Comparison of ENCODE assay signal across 8 cellular contexts in the genomic region with DNA sequence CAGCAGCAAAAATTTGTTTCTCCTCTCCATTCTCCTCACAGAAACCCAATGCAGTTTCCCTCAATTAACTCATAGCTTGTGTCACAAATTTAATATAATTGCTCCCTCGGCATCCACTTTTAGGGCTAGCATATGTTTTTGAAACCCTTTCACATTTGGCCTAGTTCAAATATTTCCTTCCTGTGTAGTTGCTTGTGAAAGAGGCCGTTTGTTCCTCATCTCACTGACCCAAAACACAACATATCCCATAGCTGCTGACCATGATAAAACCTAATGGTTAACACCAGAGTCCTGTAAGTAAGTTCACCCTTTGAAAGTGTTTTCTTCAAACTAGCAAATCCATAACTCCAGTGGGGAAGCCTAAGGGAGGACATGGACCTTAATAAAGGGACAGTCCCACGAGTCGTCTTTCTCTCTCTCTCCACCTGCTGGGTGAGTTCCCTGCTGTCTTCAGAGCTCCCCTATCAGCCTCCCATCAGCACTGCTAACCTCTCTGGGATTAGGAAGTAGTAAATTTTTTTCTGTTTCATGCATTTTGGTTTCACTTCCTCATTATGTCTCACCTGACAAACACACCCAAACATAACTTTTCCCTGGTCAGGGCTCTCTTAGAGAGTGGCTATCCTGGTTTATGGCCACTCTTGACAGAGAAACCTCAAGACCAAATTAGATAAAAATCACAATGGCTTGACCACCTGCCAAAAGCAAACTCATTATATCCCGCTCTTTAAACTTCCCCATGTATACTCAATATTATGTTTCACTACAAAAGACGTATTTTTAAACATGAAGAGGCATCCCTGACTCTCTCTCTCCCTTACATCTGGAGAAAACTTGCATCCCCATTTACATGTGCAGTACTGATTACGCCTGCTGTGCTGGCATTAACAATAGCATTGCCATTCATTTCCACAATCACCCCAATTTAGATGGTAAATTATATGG.
DNase-seq lines count a peak whose midpoint lies in the region; ATAC-seq and TF ChIP-seq lines count a peak whose summit lies in the region.

No MANE protein-coding gene starts in this region.

- no peaks in the 10 kb centered on the region for H3K9me3 Mint-ChIP-seq in dendritic cell treated with granulocyte-macrophage colony-stimulating factor and Interleukin-4, amounts not matched to agents 40 ng/mL and 50 ng/mL, for 4 days

- H3K36me3 Mint-ChIP-seq in dendritic cell treated with granulocyte-macrophage colony-stimulating factor and Interleukin-4, amounts not matched to agents 40 ng/mL and 50 ng/mL, for 4 days (ENCODE audit: low read depth): peaks cover 51% of the 10 kb centered on the region

- H3K27me3 Mint-ChIP-seq in dendritic cell treated with granulocyte-macrophage colony-stimulating factor and Interleukin-4, amounts not matched to agents 40 ng/mL and 50 ng/mL, for 4 days: no peaks in the 10 kb centered on the region

- H3K36me3 ChIP-seq in GM06990 (ENCODE audit: control insufficient read depth, insufficient read depth, low read length): no peaks in the 10 kb centered on the region; the same call in 1 of the 2 replicates
- H3K36me3 ChIP-seq in KMS-11 (ENCODE audit: insufficient read depth): no peaks in the 10 kb centered on the region

- peak overlapping the region; percentile 30 for H3K27ac Mint-ChIP-seq in dendritic cell treated with granulocyte-macrophage colony-stimulating factor and Interleukin-4, amounts not matched to agents 40 ng/mL and 50 ng/mL, for 4 days

- peaks cover 27% of the 10 kb centered on the region for H3K4me1 Mint-ChIP-seq in dendritic cell treated with granulocyte-macrophage colony-stimulating factor and Interleukin-4, amounts not matched to agents 40 ng/mL and 50 ng/mL, for 4 days (ENCODE audit: low read depth)

- H3K4me2 ChIP-seq in KMS-11: peak overlapping the region; percentile 3; the same call in 1 of the 2 replicates

- intact Hi-C loops in dendritic cell treated with granulocyte-macrophage colony-stimulating factor and Interleukin-4, amounts not matched to agents 40 ng/mL and 50 ng/mL, for 4 days (cut with micrococcal nuclease): no loop called here

- no peak overlapping the region for H3K4me3 ChIP-seq in GM06990 (replicated peaks; ENCODE audit: low read depth, low read length)
- H3K4me3 ChIP-seq in KMS-11 (IDR thresholded peaks at IDR 0.05; ENCODE audit: insufficient read depth, low read depth, low read length): no peak overlapping the region

- ATAC-seq in GM21447 (IDR thresholded peaks at IDR 0.05; ENCODE audit: unreplicated experiment) (peak; percentile 84), HG03045 (IDR thresholded peaks at IDR 0.05; ENCODE audit: unreplicated experiment) (no peak), HG03442 (IDR thresholded peaks at IDR 0.05; ENCODE audit: unreplicated experiment) (no peak)

- no peak overlapping the region for H3K9ac ChIP-seq in KMS-11

- no peak overlapping the region for H2AFZ ChIP-seq in KMS-11 (ENCODE audit: low read depth)

- H4K20me1 ChIP-seq in KMS-11 (ENCODE audit: insufficient read depth): no peaks in the 10 kb centered on the region

- no peak overlapping the region for H3K4me3 Mint-ChIP-seq in dendritic cell treated with granulocyte-macrophage colony-stimulating factor and Interleukin-4, amounts not matched to agents 40 ng/mL and 50 ng/mL, for 4 days

- H3K79me2 ChIP-seq in KMS-11 (ENCODE audit: insufficient read depth, low read depth): no peaks in the 10 kb centered on the region

- peak; percentile 11 for TF ChIP-seq CTCF in GM06990 (IDR thresholded peaks at IDR 0.05; ENCODE audit: insufficient read depth, low read length, poor library complexity, severe bottlenecking)
- no peak for TF ChIP-seq CTCF in KMS-11 (conservative IDR thresholded peaks at IDR 0.05; ENCODE audit: low read depth, low read length)

- peaks cover 22% of the 10 kb centered on the region for H3K4me1 ChIP-seq in KMS-11 (ENCODE audit: low read depth, poor library complexity, severe bottlenecking)

- DNase-seq in GM06990 (ENCODE audit: extremely low read depth, insufficient read length) (peak; percentile 59), occipital lobe (lab: John Stamatoyannopoulos, UW) (no peak)
- DNase-seq in stimulated activated CD4-positive, alpha-beta T cell treated with anti-CD3 and anti-CD28 coated beads, Interleukin-1b, Interleukin-23, amount 100 ng/mL, for 48 hours: no peak

- H3K27ac ChIP-seq in KMS-11: no peak overlapping the region

- H3K27me3 ChIP-seq in GM06990 (replicated peaks; ENCODE audit: control insufficient read depth, insufficient read depth, low read length): no peaks in the 10 kb centered on the region
- no peaks in the 10 kb centered on the region for H3K27me3 ChIP-seq in KMS-11 (ENCODE audit: insufficient read depth, low read depth)
